Comparison of ENCODE assay signal across 15 cellular contexts in the genomic region with DNA sequence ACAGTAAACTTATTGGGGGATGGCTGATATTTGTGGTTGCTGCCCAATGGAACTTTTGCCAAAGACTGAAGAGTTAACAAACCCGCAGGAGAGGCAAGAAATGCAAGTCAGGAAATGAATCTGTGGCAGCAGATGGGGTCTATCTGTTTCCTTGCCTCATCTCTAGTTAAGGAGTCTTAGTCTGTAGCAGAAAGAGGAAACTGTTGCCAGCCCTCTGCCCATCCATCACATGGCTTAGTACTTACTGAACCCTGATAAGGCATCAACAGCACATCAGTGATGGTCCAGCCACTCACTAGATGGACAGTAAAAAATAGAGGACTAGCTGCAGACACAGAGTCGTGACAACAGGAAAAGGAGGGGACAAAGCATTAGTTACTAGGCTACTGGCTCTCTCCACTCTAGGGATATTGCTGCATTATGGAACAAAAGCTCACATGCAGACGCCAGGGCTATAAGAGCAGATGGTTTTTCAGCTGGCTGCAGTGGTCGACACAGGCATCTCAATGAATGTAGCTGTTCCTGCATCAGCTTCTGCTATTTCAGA.
DNase-seq lines count a peak whose midpoint lies in the region; ATAC-seq, FAIRE-seq and TF ChIP-seq lines count a peak whose summit lies in the region.
"Had no signal": no experiment of that assay in that cellular context is flagged by ENCODE, and none has a peak within 500 bp of the region (broad histone marks: within the 10 kb centered on the region; RNA-seq: fewer than 3 reads in every experiment).

No MANE protein-coding gene starts in this region.

- H3K79me2 ChIP-seq in H9 (ENCODE audit: insufficient read depth, low read length) = no peaks in the 10 kb centered on the region

- no peaks in the 10 kb centered on the region for H3K23me2 ChIP-seq in H9 (ENCODE audit: insufficient read length, low read depth, low read length, poor library complexity, severe bottlenecking)

- WGBS in H9 (ENCODE audit: extremely low coverage, insufficient read length, low lambda C conversion rate) = no CpG with 5 or more reads among the region's 4 CpGs

- ATAC-seq in HG03469 (IDR thresholded peaks at IDR 0.05; ENCODE audit: unreplicated experiment) (no peak), HG02798 (IDR thresholded peaks at IDR 0.05; ENCODE audit: poor library complexity, unreplicated experiment) (no peak)
- no peak for ATAC-seq in stimulated activated memory B cell treated with anti-CD40 and anti-IgM and Interleukin-4, amounts not matched to agents 10 μg/mL and 1 μg/mL and 100 μg/mL, for 72 hours
- ATAC-seq: right cardiac atrium; stimulated activated naive CD8-positive, alpha-beta T cell treated with anti-CD3 and anti-CD28 coated beads, Interleukin-15, Interleukin-2, amounts not matched to agents 100 U/mL and 50 U/mL, for 24 hours had no signal

- no peaks in the 10 kb centered on the region; a peak in 1 of 5 replicates for H3K9me3 Mint-ChIP-seq in H9
- no peaks in the 10 kb centered on the region for H3K9me3 Mint-ChIP-seq in stimulated activated memory B cell treated with anti-CD40 and anti-IgM and Interleukin-4, amounts not matched to agents 10 μg/mL and 1 μg/mL and 100 μg/mL, for 72 hours

- no peaks in the 10 kb centered on the region for H4K20me1 ChIP-seq in H9 (ENCODE audit: control insufficient read depth, insufficient read depth, insufficient read length)

- no peak overlapping the region for H3K4me2 ChIP-seq in H9 (ENCODE audit: insufficient read depth, insufficient read length, low read length)

- no peak overlapping the region for H2BK20ac ChIP-seq in H9 (ENCODE audit: low read depth, low read length, poor library complexity, severe bottlenecking)

- no peak overlapping the region for H3K4ac ChIP-seq in H9 (ENCODE audit: low read depth, low read length)

- no peak overlapping the region for H3T11ph ChIP-seq in H9 (ENCODE audit: low read length)

- no peak overlapping the region for H2BK120ac ChIP-seq in H9 (ENCODE audit: low read depth, low read length, poor library complexity, severe bottlenecking)

- DNase-seq in BE2C (peak; percentile 55), H9 (no peak), NCI-H748 treated with DMSO at 0.1 percent for 48 hours (lab: John Stamatoyannopoulos, UW) (peak; percentile 92), caudate nucleus (lab: John Stamatoyannopoulos, UW) (no peak)
- DNase-seq: activated naive CD4-positive, alpha-beta T cell; brain microvascular endothelial cell; right cardiac atrium; stimulated activated naive CD8-positive, alpha-beta T cell treated with anti-CD3 and anti-CD28 coated beads, Interleukin-15, Interleukin-2, amounts not matched to agents 100 U/mL and 50 U/mL, for 24 hours; T-helper 9 cell had no signal

- no peak overlapping the region for H2AK5ac ChIP-seq in H9 (ENCODE audit: insufficient read length, low read length)

- H3K4me3 Mint-ChIP-seq in H9 = no peak overlapping the region
- no peak overlapping the region for H3K4me3 Mint-ChIP-seq in stimulated activated memory B cell treated with anti-CD40 and anti-IgM and Interleukin-4, amounts not matched to agents 10 μg/mL and 1 μg/mL and 100 μg/mL, for 72 hours
- H3K4me3 Mint-ChIP-seq: B cell had no signal

- no peak overlapping the region for H2BK5ac ChIP-seq in H9 (ENCODE audit: insufficient read length, low read length)

- no peak overlapping the region for H3K4me3 ChIP-seq in BE2C (ENCODE audit: low read depth, low read length)

- no peak overlapping the region for H4K8ac ChIP-seq in H9 (replicated peaks; ENCODE audit: insufficient read length, low read depth, low read length)

- no peak overlapping the region for H4K5ac ChIP-seq in H9 (ENCODE audit: insufficient read length, low read depth, low read length)

- peak; percentile 5 for FAIRE-seq in islet of Langerhans (lab: Jason Lieb, UNC)
- FAIRE-seq: RCC 7860 had no signal

- H3K4me1 ChIP-seq in BE2C (peaks cover 20% of the 10 kb centered on the region), H9 (ENCODE audit: insufficient read depth, low read length) (no peaks in the 10 kb centered on the region; the same call in 1 of the 2 replicates)

- H3K9me3 ChIP-seq in BE2C = no peaks in the 10 kb centered on the region
- H3K9me3 ChIP-seq in H9 (ENCODE audit: control insufficient read depth, low read depth, low read length) = no peaks in the 10 kb centered on the region

- no peak overlapping the region for H3K23ac ChIP-seq in H9 (ENCODE audit: insufficient read length, low read depth, low read length)

- H3K27me3 Mint-ChIP-seq in H9 (ENCODE audit: low read depth) = no peaks in the 10 kb centered on the region
- H3K27me3 Mint-ChIP-seq in stimulated activated memory B cell treated with anti-CD40 and anti-IgM and Interleukin-4, amounts not matched to agents 10 μg/mL and 1 μg/mL and 100 μg/mL, for 72 hours = no peaks in the 10 kb centered on the region
- H3K27me3 Mint-ChIP-seq: B cell had no signal

- H3K27me3 ChIP-seq in BE2C (no peaks in the 10 kb centered on the region), H9 (ENCODE audit: insufficient read depth, low read length) (no peaks in the 10 kb centered on the region)
- H3K27me3 ChIP-seq: brain microvascular endothelial cell had no signal

- H3K27ac Mint-ChIP-seq in H9 = no peak overlapping the region
- H3K27ac Mint-ChIP-seq in stimulated activated memory B cell treated with anti-CD40 and anti-IgM and Interleukin-4, amounts not matched to agents 10 μg/mL and 1 μg/mL and 100 μg/mL, for 72 hours = no peak overlapping the region
- H3K27ac Mint-ChIP-seq: B cell had no signal

- H2BK12ac ChIP-seq in H9 (ENCODE audit: insufficient read length, low read depth, low read length) = no peak overlapping the region

- no peak for TF ChIP-seq CTCF in BE2C (IDR thresholded peaks at IDR 0.05; ENCODE audit: low read depth, low read length)
- no peak for TF ChIP-seq CTCF in H9 (conservative IDR thresholded peaks at IDR 0.05)

- no peak overlapping the region for H3K9ac ChIP-seq in H9 (ENCODE audit: extremely low read depth, insufficient read length, low read length)

- no peak overlapping the region for H4K91ac ChIP-seq in H9 (ENCODE audit: insufficient read length, low read depth, low read length)

- no peaks in the 10 kb centered on the region for H3K79me1 ChIP-seq in H9 (ENCODE audit: insufficient read depth, low read depth, low read length, poor library complexity, severe bottlenecking)

- H3K36me3 Mint-ChIP-seq in H9 (ENCODE audit: insufficient read depth in 1 of 3, low read depth in 3 of 3) = 0 out of 7 replicates have a peak, but pooled peaks cover 0 to 4% (median 3%) of the 10 kb centered on the region in 3 experiments
- no peaks in the 10 kb centered on the region for H3K36me3 Mint-ChIP-seq in stimulated activated memory B cell treated with anti-CD40 and anti-IgM and Interleukin-4, amounts not matched to agents 10 μg/mL and 1 μg/mL and 100 μg/mL, for 72 hours

- H3K56ac ChIP-seq in H9 (ENCODE audit: insufficient read length, low read depth, low read length) = no peak overlapping the region

- H2AFZ ChIP-seq in H9 (ENCODE audit: low read length) = no peak overlapping the region

- no peaks in the 10 kb centered on the region for H3K36me3 ChIP-seq in BE2C
- H3K36me3 ChIP-seq: brain microvascular endothelial cell had no signal

- peak overlapping the region; percentile 28 for H3K27ac ChIP-seq in H9 (ENCODE audit: insufficient read length, low read depth, low read length)
- no peak overlapping the region for H3K27ac ChIP-seq in caudate nucleus (ENCODE audit: low read depth, low read length)
- H3K27ac ChIP-seq: brain microvascular endothelial cell had no signal

- H3K14ac ChIP-seq in H9 (ENCODE audit: insufficient read depth, low read length) = no peak overlapping the region

- no peak overlapping the region for H2BK15ac ChIP-seq in H9 (ENCODE audit: low read depth, low read length)

- H3K18ac ChIP-seq in H9 (ENCODE audit: insufficient read length, low read depth, low read length) = no peak overlapping the region

- H3K4me1 Mint-ChIP-seq in H9 = peaks cover 14 to 15% of the 10 kb centered on the region in 2 experiments
- H3K4me1 Mint-ChIP-seq in stimulated activated memory B cell treated with anti-CD40 and anti-IgM and Interleukin-4, amounts not matched to agents 10 μg/mL and 1 μg/mL and 100 μg/mL, for 72 hours = no peaks in the 10 kb centered on the region
- H3K4me1 Mint-ChIP-seq: B cell had no signal

Comparison
In these comparisons a context has a peak if more than half of its experiments do, and no peak if none do; other contexts are left out.
1. DNase-seq: peak in BE2C (single experiment) and NCI-H748 treated with DMSO at 0.1 percent for 48 hours (single experiment); none in H9 (single experiment) and caudate nucleus (0 of 61).